14 cellular contexts compared by ENCODE assay signal in genomic region chr14:49954171-49954631, GRCh38.
DNase-seq lines count a peak whose midpoint lies in the region; ATAC-seq and TF ChIP-seq lines count a peak whose summit lies in the region.
"Had no signal": no experiment of that assay in that cellular context is flagged by ENCODE, and none has a peak within 500 bp of the region (broad histone marks: within the 10 kb centered on the region; RNA-seq: fewer than 3 reads in every experiment).

No MANE protein-coding gene starts in this region.

- peaks cover 0 to 5% of the 10 kb centered on the region in 2 donors for H3K4me1 ChIP-seq in lung (ENCODE audit: control insufficient read depth in 2 of 2, insufficient read depth in 2 of 2, low read length in 2 of 2)
- H3K4me1 ChIP-seq in aorta (ENCODE audit: control insufficient read depth in 1 of 2, insufficient read depth in 2 of 2, low read length in 2 of 2) = no peaks in the 10 kb centered on the region

- H3K4me3 ChIP-seq in AG04449 (ENCODE audit: low read depth, low read length) (no peak overlapping the region), choroid plexus epithelial cell (ENCODE audit: low read depth, low read length) (no peak overlapping the region), lung (no peak overlapping the region), aorta (ENCODE audit: low read length in 2 of 2) (no peak overlapping the region)
- H3K4me3 ChIP-seq: right lobe of liver had no signal

- H3K36me3 ChIP-seq in lung (ENCODE audit: control insufficient read depth in 2 of 2, insufficient read depth in 2 of 2, low read length in 2 of 2) (no peaks in the 10 kb centered on the region), aorta (ENCODE audit: control insufficient read depth in 1 of 2, insufficient read depth in 2 of 2, low read length in 1 of 2) (no peaks in the 10 kb centered on the region)
- H3K36me3 ChIP-seq: right lobe of liver had no signal

- intact Hi-C loops in aorta (cut with DNase I) = no loop called here

- no peak for ATAC-seq in lung (ENCODE audit: insufficient read depth, low FRiP score)
- no peak for ATAC-seq in aorta (ENCODE audit: low FRiP score)
- ATAC-seq in HG03571 (IDR thresholded peaks at IDR 0.05; ENCODE audit: unreplicated experiment) = no peak
- ATAC-seq: natural killer cell treated with Interleukin-12 subunit alpha and Interleukin-12 subunit beta and Interleukin-15 and Interleukin-18, amount 100 ng/mL, for 72 hours; right lobe of liver had no signal

- H3K9me3 ChIP-seq in lung (ENCODE audit: control insufficient read depth in 2 of 2, insufficient read depth in 1 of 2, low read length in 1 of 2) (no peaks in the 10 kb centered on the region), aorta (ENCODE audit: control insufficient read depth, low read length) (no peaks in the 10 kb centered on the region)
- H3K9me3 ChIP-seq: right lobe of liver had no signal

- DNase-seq in AG04449 (ENCODE audit: low read depth, low spot score) = peak; percentile 70
- DNase-seq in LHCN-M2 (ENCODE audit: low read depth) = peak; percentile 37
- peak; percentile 46 for DNase-seq in choroid plexus epithelial cell (ENCODE audit: low read depth)
- DNase-seq in lung (ENCODE audit: low spot score) = peak; percentile 35
- no peak for DNase-seq in aorta
- DNase-seq in stimulated activated CD4-positive, alpha-beta T cell treated with anti-CD3 and anti-CD28 coated beads, Interleukin-4, amount 100 ng/mL, for 1 hour = no peak
- no peak for DNase-seq in RKO (ENCODE audit: low spot score)
- DNase-seq: activated CD4-positive, alpha-beta T cell treated with anti-CD3 and anti-CD28 coated beads, Interleukin-2, amount 10 ng/mL, durations not matched to agents 24 days and 14 days; activated T-cell treated with anti-CD3 and anti-CD28 coated beads, Interleukin-2, amount 50 U/mL, for 1 hour; NCI-H2107; right lobe of liver; stimulated activated CD4-positive, alpha-beta T cell treated with anti-CD3 and anti-CD28 coated beads, Interleukin-4, amount 100 ng/mL, for 24 hours had no signal

- H3K27me3 ChIP-seq in lung (ENCODE audit: control insufficient read depth, insufficient read depth) (no peaks in the 10 kb centered on the region), aorta (ENCODE audit: control insufficient read depth in 1 of 2, insufficient read depth in 2 of 2, low read length in 1 of 2) (no peaks in the 10 kb centered on the region)
- H3K27me3 ChIP-seq: right lobe of liver had no signal

- CTCF ChIA-PET in AG04449 (lab: Yijun Ruan, JAX) = no interaction called here

- H3K27ac ChIP-seq in lung (ENCODE audit: low read depth in 1 of 2, low read length in 1 of 2) = no peak overlapping the region
- no peak overlapping the region for H3K27ac ChIP-seq in aorta (ENCODE audit: low read depth in 1 of 2, low read length in 2 of 2)
- H3K27ac ChIP-seq: right lobe of liver had no signal

- TF ChIP-seq CTCF in AG04449 (IDR thresholded peaks at IDR 0.05; ENCODE audit: insufficient read depth, low read length, missing control alignments) = no peak
- TF ChIP-seq CTCF in choroid plexus epithelial cell (conservative IDR thresholded peaks at IDR 0.05; ENCODE audit: low read depth, low read length) = no peak
- TF ChIP-seq CTCF in lung (IDR thresholded peaks at IDR 0.05; ENCODE audit: control extremely low read depth, extremely low read depth) = no peak

- 56 to 83% methylated on average over 2 of the region's 2 CpGs for WGBS in lung, 2 donors
- 12 to 15% methylated on average over 2 of the region's 2 CpGs for WGBS in aorta, 2 donors

- POLR2A ChIA-PET in AG04449 (lab: Yijun Ruan, JAX) = interaction anchor here (0.8 to 1.0 kb wide), 2 partner anchors 19 to 84 kb away, joined by 3 read pairs; no protein-coding TSS in a partner anchor

Comparison
In these comparisons a context has a peak if more than half of its experiments do, and no peak if none do; other contexts are left out.
1. DNase-seq: peak in AG04449 (single experiment), LHCN-M2 (single experiment), choroid plexus epithelial cell (single experiment) and lung (single experiment); none in aorta (0 of 2), stimulated activated CD4-positive, alpha-beta T cell treated with anti-CD3 and anti-CD28 coated beads, Interleukin-4, amount 100 ng/mL, for 1 hour (single experiment) and RKO (single experiment).